In the genomic region with DNA sequence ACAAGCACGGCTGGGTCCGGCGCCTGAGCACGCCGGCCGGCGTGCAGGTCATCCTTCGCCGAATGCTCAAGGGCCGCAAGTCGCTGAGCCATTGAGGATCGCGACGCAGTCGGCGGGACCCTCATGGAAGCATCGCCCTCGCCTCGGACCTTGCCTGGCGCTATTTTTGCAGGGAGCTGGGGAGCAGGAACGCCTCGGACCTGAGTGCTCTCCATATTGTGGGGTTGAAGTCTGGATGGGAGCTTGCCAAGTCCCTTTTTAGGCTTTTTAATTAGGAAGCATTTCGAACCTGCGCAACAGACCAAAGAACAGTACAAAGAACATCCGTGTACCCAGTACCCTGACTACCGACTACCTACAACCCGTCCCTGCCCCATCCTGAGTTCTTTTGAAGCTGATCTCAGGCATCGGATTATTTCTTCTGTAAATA, we compare ENCODE assay signal across 1 cellular context.
A peak's percentile ranks its signal among the peaks of the same experiment; 100 is the strongest.
TF ChIP-seq lines count a peak whose summit lies in the region.

No MANE protein-coding gene starts in this region.

TF ChIP-seq in K562, 482 proteins besides CTCF, POLR2A, EP300 and RAD21 (continued from another document):
- TF ChIP-seq, protein P1, sequence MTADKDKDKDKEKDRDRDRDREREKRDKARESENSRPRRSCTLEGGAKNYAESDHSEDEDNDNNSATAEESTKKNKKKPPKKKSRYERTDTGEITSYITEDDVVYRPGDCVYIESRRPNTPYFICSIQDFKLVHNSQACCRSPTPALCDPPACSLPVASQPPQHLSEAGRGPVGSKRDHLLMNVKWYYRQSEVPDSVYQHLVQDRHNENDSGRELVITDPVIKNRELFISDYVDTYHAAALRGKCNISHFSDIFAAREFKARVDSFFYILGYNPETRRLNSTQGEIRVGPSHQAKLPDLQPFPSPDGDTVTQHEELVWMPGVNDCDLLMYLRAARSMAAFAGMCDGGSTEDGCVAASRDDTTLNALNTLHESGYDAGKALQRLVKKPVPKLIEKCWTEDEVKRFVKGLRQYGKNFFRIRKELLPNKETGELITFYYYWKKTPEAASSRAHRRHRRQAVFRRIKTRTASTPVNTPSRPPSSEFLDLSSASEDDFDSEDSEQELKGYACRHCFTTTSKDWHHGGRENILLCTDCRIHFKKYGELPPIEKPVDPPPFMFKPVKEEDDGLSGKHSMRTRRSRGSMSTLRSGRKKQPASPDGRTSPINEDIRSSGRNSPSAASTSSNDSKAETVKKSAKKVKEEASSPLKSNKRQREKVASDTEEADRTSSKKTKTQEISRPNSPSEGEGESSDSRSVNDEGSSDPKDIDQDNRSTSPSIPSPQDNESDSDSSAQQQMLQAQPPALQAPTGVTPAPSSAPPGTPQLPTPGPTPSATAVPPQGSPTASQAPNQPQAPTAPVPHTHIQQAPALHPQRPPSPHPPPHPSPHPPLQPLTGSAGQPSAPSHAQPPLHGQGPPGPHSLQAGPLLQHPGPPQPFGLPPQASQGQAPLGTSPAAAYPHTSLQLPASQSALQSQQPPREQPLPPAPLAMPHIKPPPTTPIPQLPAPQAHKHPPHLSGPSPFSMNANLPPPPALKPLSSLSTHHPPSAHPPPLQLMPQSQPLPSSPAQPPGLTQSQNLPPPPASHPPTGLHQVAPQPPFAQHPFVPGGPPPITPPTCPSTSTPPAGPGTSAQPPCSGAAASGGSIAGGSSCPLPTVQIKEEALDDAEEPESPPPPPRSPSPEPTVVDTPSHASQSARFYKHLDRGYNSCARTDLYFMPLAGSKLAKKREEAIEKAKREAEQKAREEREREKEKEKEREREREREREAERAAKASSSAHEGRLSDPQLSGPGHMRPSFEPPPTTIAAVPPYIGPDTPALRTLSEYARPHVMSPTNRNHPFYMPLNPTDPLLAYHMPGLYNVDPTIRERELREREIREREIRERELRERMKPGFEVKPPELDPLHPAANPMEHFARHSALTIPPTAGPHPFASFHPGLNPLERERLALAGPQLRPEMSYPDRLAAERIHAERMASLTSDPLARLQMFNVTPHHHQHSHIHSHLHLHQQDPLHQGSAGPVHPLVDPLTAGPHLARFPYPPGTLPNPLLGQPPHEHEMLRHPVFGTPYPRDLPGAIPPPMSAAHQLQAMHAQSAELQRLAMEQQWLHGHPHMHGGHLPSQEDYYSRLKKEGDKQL (CRISPR knock-in tag; IDR thresholded peaks at IDR 0.05; ENCODE audit: borderline replicate concordance): no peak
- TF ChIP-seq MYC (IDR thresholded peaks at IDR 0.05; ENCODE audit: low read depth, low read length) (peak; percentile 9; the same call in 1 of the 2 replicates), MYC (CRISPR knock-in tag; IDR thresholded peaks at IDR 0.05; ENCODE audit: borderline replicate concordance, low read depth) (no peak), SUPT5H (IDR thresholded peaks at IDR 0.05) (no peak), ZBTB8A (IDR thresholded peaks at IDR 0.05; ENCODE audit: partially characterized antibody) (no peak), FOXP1 (CRISPR knock-in tag; IDR thresholded peaks at IDR 0.05) (no peak), YBX1 (IDR thresholded peaks at IDR 0.05) (no peak), RBBP5 (IDR thresholded peaks at IDR 0.05; ENCODE audit: borderline replicate concordance, insufficient read depth, low read length, poor library complexity, severe bottlenecking) (peak; percentile 74), ZNF583 (CRISPR knock-in tag; IDR thresholded peaks at IDR 0.05) (no peak), POLR2H (tag; IDR thresholded peaks at IDR 0.05; ENCODE audit: low read depth) (no peak), ARID1B (IDR thresholded peaks at IDR 0.05) (0 out of 2 replicates have a peak, but pooled peaks have one; percentile 8), ZNF707 (CRISPR knock-in tag; conservative IDR thresholded peaks at IDR 0.05) (no peak), KLF10 (CRISPR knock-in tag; IDR thresholded peaks at IDR 0.05) (no peak), SMAD4 (CRISPR knock-in tag; conservative IDR thresholded peaks at IDR 0.05) (no peak), BDP1 (IDR thresholded peaks at IDR 0.05; ENCODE audit: insufficient read depth, insufficient read length) (no peak), E2F3 (CRISPR knock-in tag; IDR thresholded peaks at IDR 0.05) (no peak)
- TF ChIP-seq, protein P2, sequence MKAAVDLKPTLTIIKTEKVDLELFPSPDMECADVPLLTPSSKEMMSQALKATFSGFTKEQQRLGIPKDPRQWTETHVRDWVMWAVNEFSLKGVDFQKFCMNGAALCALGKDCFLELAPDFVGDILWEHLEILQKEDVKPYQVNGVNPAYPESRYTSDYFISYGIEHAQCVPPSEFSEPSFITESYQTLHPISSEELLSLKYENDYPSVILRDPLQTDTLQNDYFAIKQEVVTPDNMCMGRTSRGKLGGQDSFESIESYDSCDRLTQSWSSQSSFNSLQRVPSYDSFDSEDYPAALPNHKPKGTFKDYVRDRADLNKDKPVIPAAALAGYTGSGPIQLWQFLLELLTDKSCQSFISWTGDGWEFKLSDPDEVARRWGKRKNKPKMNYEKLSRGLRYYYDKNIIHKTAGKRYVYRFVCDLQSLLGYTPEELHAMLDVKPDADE (conservative IDR thresholded peaks at IDR 0.05; ENCODE audit: control insufficient read depth, low read depth, low read length): no peak
- TF ChIP-seq, protein P3, sequence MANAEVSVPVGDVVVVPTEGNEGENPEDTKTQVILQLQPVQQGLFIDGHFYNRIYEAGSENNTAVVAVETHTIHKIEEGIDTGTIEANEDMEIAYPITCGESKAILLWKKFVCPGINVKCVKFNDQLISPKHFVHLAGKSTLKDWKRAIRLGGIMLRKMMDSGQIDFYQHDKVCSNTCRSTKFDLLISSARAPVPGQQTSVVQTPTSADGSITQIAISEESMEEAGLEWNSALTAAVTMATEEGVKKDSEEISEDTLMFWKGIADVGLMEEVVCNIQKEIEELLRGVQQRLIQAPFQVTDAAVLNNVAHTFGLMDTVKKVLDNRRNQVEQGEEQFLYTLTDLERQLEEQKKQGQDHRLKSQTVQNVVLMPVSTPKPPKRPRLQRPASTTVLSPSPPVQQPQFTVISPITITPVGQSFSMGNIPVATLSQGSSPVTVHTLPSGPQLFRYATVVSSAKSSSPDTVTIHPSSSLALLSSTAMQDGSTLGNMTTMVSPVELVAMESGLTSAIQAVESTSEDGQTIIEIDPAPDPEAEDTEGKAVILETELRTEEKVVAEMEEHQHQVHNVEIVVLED (CRISPR knock-in tag; IDR thresholded peaks at IDR 0.05): no peak
- TF ChIP-seq, protein P4, sequence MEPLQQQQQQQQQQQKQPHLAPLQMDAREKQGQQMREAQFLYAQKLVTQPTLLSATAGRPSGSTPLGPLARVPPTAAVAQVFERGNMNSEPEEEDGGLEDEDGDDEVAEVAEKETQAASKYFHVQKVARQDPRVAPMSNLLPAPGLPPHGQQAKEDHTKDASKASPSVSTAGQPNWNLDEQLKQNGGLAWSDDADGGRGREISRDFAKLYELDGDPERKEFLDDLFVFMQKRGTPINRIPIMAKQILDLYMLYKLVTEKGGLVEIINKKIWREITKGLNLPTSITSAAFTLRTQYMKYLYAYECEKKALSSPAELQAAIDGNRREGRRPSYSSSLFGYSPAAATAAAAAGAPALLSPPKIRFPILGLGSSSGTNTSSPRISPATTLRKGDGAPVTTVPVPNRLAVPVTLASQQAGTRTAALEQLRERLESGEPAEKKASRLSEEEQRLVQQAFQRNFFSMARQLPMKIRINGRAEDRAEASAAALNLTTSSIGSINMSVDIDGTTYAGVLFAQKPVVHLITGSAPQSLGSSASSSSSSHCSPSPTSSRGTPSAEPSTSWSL (CRISPR knock-in tag; IDR thresholded peaks at IDR 0.05; ENCODE audit: borderline replicate concordance): no peak
- TF ChIP-seq, protein P5, sequence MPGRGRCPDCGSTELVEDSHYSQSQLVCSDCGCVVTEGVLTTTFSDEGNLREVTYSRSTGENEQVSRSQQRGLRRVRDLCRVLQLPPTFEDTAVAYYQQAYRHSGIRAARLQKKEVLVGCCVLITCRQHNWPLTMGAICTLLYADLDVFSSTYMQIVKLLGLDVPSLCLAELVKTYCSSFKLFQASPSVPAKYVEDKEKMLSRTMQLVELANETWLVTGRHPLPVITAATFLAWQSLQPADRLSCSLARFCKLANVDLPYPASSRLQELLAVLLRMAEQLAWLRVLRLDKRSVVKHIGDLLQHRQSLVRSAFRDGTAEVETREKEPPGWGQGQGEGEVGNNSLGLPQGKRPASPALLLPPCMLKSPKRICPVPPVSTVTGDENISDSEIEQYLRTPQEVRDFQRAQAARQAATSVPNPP (IDR thresholded peaks at IDR 0.05; ENCODE audit: borderline replicate concordance, insufficient read depth, insufficient read length): no peak
- TF ChIP-seq, protein P6, sequence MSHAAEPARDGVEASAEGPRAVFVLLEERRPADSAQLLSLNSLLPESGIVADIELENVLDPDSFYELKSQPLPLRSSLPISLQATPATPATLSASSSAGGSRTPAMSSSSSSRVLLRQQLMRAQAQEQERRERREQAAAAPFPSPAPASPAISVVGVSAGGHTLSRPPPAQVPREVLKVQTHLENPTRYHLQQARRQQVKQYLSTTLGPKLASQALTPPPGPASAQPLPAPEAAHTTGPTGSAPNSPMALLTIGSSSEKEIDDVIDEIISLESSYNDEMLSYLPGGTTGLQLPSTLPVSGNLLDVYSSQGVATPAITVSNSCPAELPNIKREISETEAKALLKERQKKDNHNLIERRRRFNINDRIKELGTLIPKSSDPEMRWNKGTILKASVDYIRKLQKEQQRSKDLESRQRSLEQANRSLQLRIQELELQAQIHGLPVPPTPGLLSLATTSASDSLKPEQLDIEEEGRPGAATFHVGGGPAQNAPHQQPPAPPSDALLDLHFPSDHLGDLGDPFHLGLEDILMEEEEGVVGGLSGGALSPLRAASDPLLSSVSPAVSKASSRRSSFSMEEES (CRISPR knock-in tag; IDR thresholded peaks at IDR 0.05): 0 out of 2 replicates have a peak, but pooled peaks have one; percentile 0
- TF ChIP-seq, protein P7, sequence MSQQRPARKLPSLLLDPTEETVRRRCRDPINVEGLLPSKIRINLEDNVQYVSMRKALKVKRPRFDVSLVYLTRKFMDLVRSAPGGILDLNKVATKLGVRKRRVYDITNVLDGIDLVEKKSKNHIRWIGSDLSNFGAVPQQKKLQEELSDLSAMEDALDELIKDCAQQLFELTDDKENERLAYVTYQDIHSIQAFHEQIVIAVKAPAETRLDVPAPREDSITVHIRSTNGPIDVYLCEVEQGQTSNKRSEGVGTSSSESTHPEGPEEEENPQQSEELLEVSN (IDR thresholded peaks at IDR 0.05; ENCODE audit: borderline replicate concordance in 1 of 2, extremely low read depth in 1 of 2, insufficient read depth in 1 of 2, insufficient read length in 1 of 2, low read depth in 1 of 2, low read length in 1 of 2, poor library complexity in 1 of 2, severe bottlenecking in 1 of 2): peak; percentile 58 to 76
